8 cellular contexts compared by ENCODE assay signal in genomic region chr2:27428978-27429541, GRCh38. TPM values are rescaled to one million over a fixed set of nuclear protein-coding genes. Genes with fewer than 3 reads are reported as not detected.
DNase-seq lines count a peak whose midpoint lies in the region; ATAC-seq, FAIRE-seq and TF ChIP-seq lines count a peak whose summit lies in the region.

No MANE protein-coding gene starts in this region.

- DNase-seq in NK-92 treated with Interleukin-12 subunit alpha and Interleukin-12 subunit beta, amount 100 ng/mL, for 24 hours (lab: John Stamatoyannopoulos, UW), result peak; percentile 68
- DNase-seq in NK-92 (lab: John Stamatoyannopoulos, UW; ENCODE audit: unreplicated experiment) (no peak), NCI-H1930 (lab: John Stamatoyannopoulos, UW) (peak; percentile 39 to 72), kidney (peak; percentile 95)
- peak in 1 of 2 donors; percentile 31 for DNase-seq in central memory CD8-positive, alpha-beta T cell (ENCODE audit: low spot score in 2 of 2)
- DNase-seq in stimulated activated CD4-positive, alpha-beta T cell treated with anti-CD3 and anti-CD28 coated beads, Interleukin-12 subunit alpha, Interleukin-12 subunit beta, amount 100 ng/mL, for 48 hours (ENCODE audit: low read depth in 2 of 3, low spot score in 1 of 3), result peak; percentile 37 to 75 (median 56)

- peak overlapping the region; percentile 95 for H3K4me3 Mint-ChIP-seq in central memory CD8-positive, alpha-beta T cell

- no peaks in the 10 kb centered on the region for H3K9me3 ChIP-seq in kidney (ENCODE audit: control insufficient read depth in 1 of 2, low read length in 2 of 2)

- no peaks in the 10 kb centered on the region for H3K27me3 Mint-ChIP-seq in central memory CD8-positive, alpha-beta T cell

- no peaks in the 10 kb centered on the region for H3K9me3 Mint-ChIP-seq in central memory CD8-positive, alpha-beta T cell

- H3K27ac ChIP-seq in kidney (ENCODE audit: low read depth in 2 of 2, low read length in 2 of 2), result peak overlapping the region; percentile 93 to 95

- H3K4me3 ChIP-seq in WI38 (ENCODE audit: low read depth, low read length), result peak overlapping the region; percentile 89
- H3K4me3 ChIP-seq in kidney (ENCODE audit: low read length in 2 of 2), result peak overlapping the region; percentile 82 to 92

- peak overlapping the region; percentile 81 to 85 for H3K9ac ChIP-seq in kidney (ENCODE audit: low read length in 2 of 2)

- FAIRE-seq in kidney (lab: Jason Lieb, UNC), result no peak

- intact Hi-C loops in kidney (cut with DNase I), result no loop called here

- peaks cover 42% of the 10 kb centered on the region for H3K4me1 Mint-ChIP-seq in central memory CD8-positive, alpha-beta T cell

- H3K4me1 ChIP-seq in kidney (ENCODE audit: control insufficient read depth in 1 of 2, insufficient read depth in 1 of 2, low read depth in 1 of 2, low read length in 2 of 2), result peaks cover 10 to 12% of the 10 kb centered on the region in 2 donors

- peaks cover 9 to 15% of the 10 kb centered on the region in 2 donors for H3K36me3 ChIP-seq in kidney (ENCODE audit: control insufficient read depth in 1 of 2, insufficient read depth in 2 of 2, low read length in 2 of 2)

- peak; percentile 67 for ATAC-seq in HG02763 (IDR thresholded peaks at IDR 0.05; ENCODE audit: unreplicated experiment)
- peak; percentile 64 for ATAC-seq in central memory CD8-positive, alpha-beta T cell (replicated peaks; ENCODE audit: extremely low read depth, poor library complexity, severe bottlenecking)

- H3K27ac Mint-ChIP-seq in central memory CD8-positive, alpha-beta T cell (ENCODE audit: low read depth), result peak overlapping the region; percentile 96

- no peak for TF ChIP-seq CTCF in WI38 (IDR thresholded peaks at IDR 0.05; ENCODE audit: low read depth, low read length)
- TF ChIP-seq CTCF in kidney (IDR thresholded peaks at IDR 0.05; ENCODE audit: borderline replicate concordance, extremely low read depth, insufficient read depth), result no peak

- H3K36me3 Mint-ChIP-seq in central memory CD8-positive, alpha-beta T cell (ENCODE audit: insufficient read depth), result peaks cover 22% of the 10 kb centered on the region

RNA-seq across cellular contexts. Expression of gene NRBP1, which starts 0.6 kb away (rescaled TPM):
- 69.5 TPM for total RNA-seq in kidney
- 56.5 TPM for polyA plus RNA-seq in kidney (ENCODE audit: insufficient read depth, low read depth, low replicate concordance)

RNA-seq across cellular contexts. Expression of gene KRTCAP3, which starts 13.1 kb away (rescaled TPM):
- 32.1 TPM for total RNA-seq in kidney
- polyA plus RNA-seq in kidney (ENCODE audit: insufficient read depth, low read depth, low replicate concordance), result 17.2 TPM

RNA-seq across cellular contexts. Expression of gene PPM1G, which starts 19.7 kb away (rescaled TPM):
- 60.7 TPM for total RNA-seq in kidney
- polyA plus RNA-seq in kidney (ENCODE audit: insufficient read depth, low read depth, low replicate concordance), result 50.7 TPM

RNA-seq across cellular contexts. Expression of gene ZNF513, which starts 48.5 kb away (rescaled TPM):
- total RNA-seq in kidney, result 23.6 TPM
- polyA plus RNA-seq in kidney (ENCODE audit: insufficient read depth, low read depth, low replicate concordance), result 18.8 TPM

RNA-seq across cellular contexts. Expression of gene SNX17, which starts 58.6 kb away (rescaled TPM):
- 98.7 TPM for total RNA-seq in kidney
- 115 TPM for polyA plus RNA-seq in kidney (ENCODE audit: insufficient read depth, low read depth, low replicate concordance)
